10 cellular contexts compared by ENCODE assay signal in genomic region chr15:45640610-45641009, GRCh38. TPM values are rescaled to one million over a fixed set of nuclear protein-coding genes. Genes with fewer than 3 reads are reported as not detected.
DNase-seq lines count a peak whose midpoint lies in the region; ATAC-seq and TF ChIP-seq lines count a peak whose summit lies in the region.
"Had no signal": no experiment of that assay in that cellular context is flagged by ENCODE, and none has a peak within 500 bp of the region (broad histone marks: within the 10 kb centered on the region; RNA-seq: fewer than 3 reads in every experiment).

No MANE protein-coding gene starts in this region.

- TF ChIP-seq CTCF in astrocyte of the spinal cord (IDR thresholded peaks at IDR 0.05; ENCODE audit: low read depth, low read length) (no peak), thoracic aorta (IDR thresholded peaks at IDR 0.05) (no peak), left ventricle myocardium inferior (IDR thresholded peaks at IDR 0.05; ENCODE audit: borderline replicate concordance) (no peak)

- peaks cover 59 to 82% of the 10 kb centered on the region in 2 donors for H3K4me1 ChIP-seq in thoracic aorta (ENCODE audit: control insufficient read depth in 1 of 2, low read depth in 2 of 2)
- peaks cover 66% of the 10 kb centered on the region for H3K4me1 ChIP-seq in left ventricle myocardium inferior
- peaks cover 5% of the 10 kb centered on the region; the same call in 1 of the 2 replicates for H3K4me1 ChIP-seq in SJCRH30
- H3K4me1 ChIP-seq: parathyroid adenoma had no signal

- intact Hi-C loops in activated CD4-positive, alpha-beta T cell treated with anti-CD3 and anti-CD28 coated beads for 36 hours (cut with DNase I, micrococcal nuclease), result loop anchor here in 1 of 2 experiments (5.0 kb wide), 1 partner anchor 52 kb away; no protein-coding TSS in a partner anchor
- intact Hi-C loops in left ventricle myocardium inferior (cut with micrococcal nuclease), result no loop called here

- H3K27me3 Mint-ChIP-seq in activated CD4-positive, alpha-beta T cell treated with anti-CD3 and anti-CD28 coated beads for 36 hours, result no peaks in the 10 kb centered on the region

- H3K4me3 ChIP-seq in astrocyte of the spinal cord (ENCODE audit: low read depth, low read length) (no peak overlapping the region), thoracic aorta (no peak overlapping the region), left ventricle myocardium inferior (no peak overlapping the region), SJCRH30 (no peak overlapping the region)

- peaks cover 55% of the 10 kb centered on the region for H3K36me3 Mint-ChIP-seq in activated CD4-positive, alpha-beta T cell treated with anti-CD3 and anti-CD28 coated beads for 36 hours (ENCODE audit: low read depth)

- H3K36me3 ChIP-seq in thoracic aorta (no peaks in the 10 kb centered on the region), left ventricle myocardium inferior (no peaks in the 10 kb centered on the region), SJCRH30 (no peaks in the 10 kb centered on the region)

- DNase-seq in activated CD4-positive, alpha-beta T cell treated with anti-CD3 and anti-CD28 coated beads for 36 hours, result no peak
- no peak for DNase-seq in activated CD4-positive, alpha-beta T cell treated with anti-CD3 and anti-CD28 coated beads, Interleukin-2, amount 50 U/mL, for 4 hours
- peak; percentile 86 for DNase-seq in astrocyte of the spinal cord (ENCODE audit: low read depth, low spot score)
- DNase-seq in kidney tubule cell (ENCODE audit: low spot score), result peak; percentile 96
- DNase-seq in thoracic aorta (ENCODE audit: low spot score), result no peak
- no peak for DNase-seq in NK-92 (lab: John Stamatoyannopoulos, UW; ENCODE audit: unreplicated experiment)
- DNase-seq in left ventricle myocardium inferior, result no peak
- no peak for DNase-seq in SJCRH30
- DNase-seq: activated CD4-positive, alpha-beta T cell treated with anti-CD3 and anti-CD28 coated beads for 4 hours had no signal

- H3K9me3 ChIP-seq in thoracic aorta, result no peaks in the 10 kb centered on the region
- no peaks in the 10 kb centered on the region for H3K9me3 ChIP-seq in left ventricle myocardium inferior (replicated peaks)
- H3K9me3 ChIP-seq in SJCRH30 (replicated peaks), result no peaks in the 10 kb centered on the region

- CTCF ChIA-PET in activated CD4-positive, alpha-beta T cell treated with anti-CD3 and anti-CD28 coated beads for 36 hours (lab: Charles Lee), result interaction anchor here (0.6 to 0.8 kb wide), 2 partner anchors 27 to 54 kb away, joined by 3 read pairs; partner anchors contain the start of gene BLOC1S6

- H3K27ac ChIP-seq in thoracic aorta (peak overlapping the region; percentile 27 to 92), left ventricle myocardium inferior (replicated peaks) (no peak overlapping the region), SJCRH30 (no peak overlapping the region)
- H3K27ac ChIP-seq: parathyroid adenoma had no signal

- POLR2A ChIA-PET in activated CD4-positive, alpha-beta T cell treated with anti-CD3 and anti-CD28 coated beads for 36 hours (lab: Charles Lee), result no interaction called here

- peak overlapping the region; percentile 95 for H3K27ac Mint-ChIP-seq in activated CD4-positive, alpha-beta T cell treated with anti-CD3 and anti-CD28 coated beads for 36 hours

- H3K4me1 Mint-ChIP-seq in activated CD4-positive, alpha-beta T cell treated with anti-CD3 and anti-CD28 coated beads for 36 hours, result peaks cover 86% of the 10 kb centered on the region

- no peaks in the 10 kb centered on the region for H3K9me3 Mint-ChIP-seq in activated CD4-positive, alpha-beta T cell treated with anti-CD3 and anti-CD28 coated beads for 36 hours (ENCODE audit: low read depth)

- H3K27me3 ChIP-seq in thoracic aorta (replicated peaks; ENCODE audit: insufficient read depth), result no peaks in the 10 kb centered on the region
- H3K27me3 ChIP-seq in left ventricle myocardium inferior (ENCODE audit: low read depth), result no peaks in the 10 kb centered on the region
- peaks cover 4% of the 10 kb centered on the region; the same call in 1 of the 2 replicates for H3K27me3 ChIP-seq in SJCRH30

- ATAC-seq in activated CD4-positive, alpha-beta T cell treated with anti-CD3 and anti-CD28 coated beads for 36 hours, result no peak
- ATAC-seq in thoracic aorta (ENCODE audit: insufficient number of reproducible peaks, low FRiP score, low read depth), result no peak

- in situ Hi-C loops in astrocyte of the spinal cord (cut with HindIII; ENCODE audit: low sequenced_read_pairs), result no loop called here

- H3K4me3 Mint-ChIP-seq in activated CD4-positive, alpha-beta T cell treated with anti-CD3 and anti-CD28 coated beads for 36 hours, result no peak overlapping the region

RNA-seq across cellular contexts. Expression of gene SQOR, which starts 5.8 kb away (rescaled TPM):
- total RNA-seq in activated CD4-positive, alpha-beta T cell treated with anti-CD3 and anti-CD28 coated beads for 36 hours, result 100 to 1,000 TPM; 105 to 108 TPM
- total RNA-seq in thoracic aorta, result 10 to 100 TPM; 57.0 to 65.1 TPM
- 16.5 TPM for total RNA-seq in left ventricle myocardium inferior
- 0.51 and 0.67 TPM in 2 replicates for total RNA-seq in SJCRH30 (2014; rRNA removed; shearing (Covaris generic))

RNA-seq across cellular contexts. Expression of gene BLOC1S6, which starts 53.4 kb away (rescaled TPM):
- total RNA-seq in activated CD4-positive, alpha-beta T cell treated with anti-CD3 and anti-CD28 coated beads for 36 hours, result 10 to 100 TPM; 36.1 to 52.5 TPM
- total RNA-seq in thoracic aorta (10 to 100 TPM; 41.4 to 85.3 TPM), left ventricle myocardium inferior (24.3 TPM)
- total RNA-seq in SJCRH30 (2014; rRNA removed; shearing (Covaris generic)), result 70.2 and 70.9 TPM in 2 replicates

Comparison
In these comparisons a context has a peak if more than half of its experiments do, and no peak if none do; other contexts are left out.
1. DNase-seq: peak in astrocyte of the spinal cord (single experiment) and kidney tubule cell (single experiment); none in activated CD4-positive, alpha-beta T cell treated with anti-CD3 and anti-CD28 coated beads for 36 hours (single experiment), activated CD4-positive, alpha-beta T cell treated with anti-CD3 and anti-CD28 coated beads, Interleukin-2, amount 50 U/mL, for 4 hours (0 of 2), thoracic aorta (single experiment), NK-92 (single experiment), left ventricle myocardium inferior (single experiment) and SJCRH30 (0 of 2).
2. H3K27ac ChIP-seq: peak in thoracic aorta (2 of 2); none in left ventricle myocardium inferior (single experiment) and SJCRH30 (single experiment).
3. RNA of gene SQOR, which starts 5.8 kb away (total RNA-seq): 105 to 108 TPM in activated CD4-positive, alpha-beta T cell treated with anti-CD3 and anti-CD28 coated beads for 36 hours, 57.0 to 65.1 TPM in thoracic aorta and 16.5 TPM in left ventricle myocardium inferior (single experiment); 0.51 to 0.67 TPM in SJCRH30; every median in the first group is over 10 times any median in the second.